ENCODE assay signal across 8 cellular contexts in genomic region chr19:52993342-52994178, GRCh38. TPM values are rescaled to one million over a fixed set of nuclear protein-coding genes. Genes with fewer than 3 reads are reported as not detected.
A peak's percentile ranks its signal among the peaks of the same experiment; 100 is the strongest.
DNase-seq lines count a peak whose midpoint lies in the region; ATAC-seq and TF ChIP-seq lines count a peak whose summit lies in the region.

No MANE protein-coding gene starts in this region.

- peak overlapping the region; percentile 79 for H3K4me3 Mint-ChIP-seq in activated CD8-positive, alpha-beta T cell treated with anti-CD3 and anti-CD28 coated beads, Interleukin-2, amount 10 ng/mL, durations not matched to agents 7 days and 5 days

- H3K36me3 Mint-ChIP-seq in activated CD8-positive, alpha-beta T cell treated with anti-CD3 and anti-CD28 coated beads, Interleukin-2, amount 10 ng/mL, durations not matched to agents 7 days and 5 days (ENCODE audit: low read depth), result peaks cover 7% of the 10 kb centered on the region

- peaks cover 16% of the 10 kb centered on the region for H3K9me3 Mint-ChIP-seq in activated CD8-positive, alpha-beta T cell treated with anti-CD3 and anti-CD28 coated beads, Interleukin-2, amount 10 ng/mL, durations not matched to agents 7 days and 5 days (ENCODE audit: insufficient read depth)

- H3K36me3 ChIP-seq in DND-41 (ENCODE audit: insufficient read depth, low read length) (no peaks in the 10 kb centered on the region), duodenal mucosa (ENCODE audit: control insufficient read depth in 1 of 2, insufficient read depth in 2 of 2, low read length in 2 of 2) (no peaks in the 10 kb centered on the region), lung (ENCODE audit: control insufficient read depth in 2 of 2, insufficient read depth in 2 of 2, low read length in 2 of 2) (no peaks in the 10 kb centered on the region)

- H3K4me1 Mint-ChIP-seq in activated CD8-positive, alpha-beta T cell treated with anti-CD3 and anti-CD28 coated beads, Interleukin-2, amount 10 ng/mL, durations not matched to agents 7 days and 5 days (ENCODE audit: low read depth), result peaks cover 15% of the 10 kb centered on the region

- no peaks in the 10 kb centered on the region for H3K27me3 ChIP-seq in DND-41 (ENCODE audit: insufficient read depth, low read length, poor library complexity)
- H3K27me3 ChIP-seq in duodenal mucosa (ENCODE audit: control insufficient read depth in 1 of 2, insufficient read depth in 2 of 2, low read length in 2 of 2), result no peaks in the 10 kb centered on the region
- no peaks in the 10 kb centered on the region for H3K27me3 ChIP-seq in lung (ENCODE audit: control insufficient read depth, insufficient read depth)

- ATAC-seq in DND-41 (ENCODE audit: insufficient read depth, low read depth) (peak; percentile 84), lung (ENCODE audit: insufficient read depth, low FRiP score) (peak; percentile 86), HG02870 (IDR thresholded peaks at IDR 0.05; ENCODE audit: unreplicated experiment) (no peak)
- ATAC-seq in activated CD8-positive, alpha-beta T cell treated with anti-CD3 and anti-CD28 coated beads, Interleukin-2, amount 10 ng/mL, durations not matched to agents 7 days and 5 days, result peak; percentile 90

- H3K27ac ChIP-seq in DND-41 (ENCODE audit: low read length) (peak overlapping the region; percentile 62; the same call in 1 of the 2 replicates), duodenal mucosa (ENCODE audit: low read depth, low read length) (no peak overlapping the region), lung (ENCODE audit: low read depth in 1 of 2, low read length in 1 of 2) (peak overlapping the region; percentile 65 to 68)

- H3K4me2 ChIP-seq in DND-41 (ENCODE audit: insufficient read depth, low read length), result peak overlapping the region; percentile 99

- POLR2A ChIA-PET in activated CD8-positive, alpha-beta T cell treated with anti-CD3 and anti-CD28 coated beads, Interleukin-2, amount 10 ng/mL, durations not matched to agents 7 days and 5 days (lab: Charles Lee), result no interaction called here

- peak overlapping the region; percentile 87 for H2AFZ ChIP-seq in DND-41 (ENCODE audit: low read depth, low read length)

- H4K20me1 ChIP-seq in DND-41 (ENCODE audit: insufficient read depth, low read length), result no peaks in the 10 kb centered on the region

- peak; percentile 37 for TF ChIP-seq CTCF in DND-41 (IDR thresholded peaks at IDR 0.05; ENCODE audit: borderline replicate concordance, extremely low read depth, low read length, poor library complexity, severe bottlenecking)
- TF ChIP-seq CTCF in lung (IDR thresholded peaks at IDR 0.05; ENCODE audit: control extremely low read depth, extremely low read depth), result no peak

- H3K79me2 ChIP-seq in DND-41 (ENCODE audit: insufficient read depth, low read length), result no peaks in the 10 kb centered on the region

- WGBS in lung, 2 donors, result 1 to 2% methylated on average over 48 to 50 of the region's 50 CpGs

- H3K9me3 ChIP-seq in DND-41 (ENCODE audit: insufficient read depth, low read length, severe bottlenecking) (no peaks in the 10 kb centered on the region), duodenal mucosa (ENCODE audit: control insufficient read depth in 1 of 2, low read length in 2 of 2) (peaks cover 0 to 2% of the 10 kb centered on the region in 2 donors), lung (ENCODE audit: control insufficient read depth in 2 of 2, insufficient read depth in 1 of 2, low read length in 1 of 2) (peaks cover 0 to 3% of the 10 kb centered on the region in 2 donors)

- DNase-seq in DND-41 (peak; percentile 85), NCI-H2227 (lab: John Stamatoyannopoulos, UW; ENCODE audit: unreplicated experiment) (peak; percentile 88), lung (ENCODE audit: low spot score) (peak; percentile 78), epidermal melanocyte (ENCODE audit: insufficient read length, low spot score) (no peak)
- DNase-seq in activated CD8-positive, alpha-beta T cell treated with anti-CD3 and anti-CD28 coated beads, Interleukin-2, amount 10 ng/mL, durations not matched to agents 7 days and 5 days, result peak; percentile 86
- DNase-seq in stimulated activated CD4-positive, alpha-beta T cell treated with anti-CD3 and anti-CD28 coated beads, Interleukin-4, amount 100 ng/mL, for 24 hours, result peak; percentile 74

- H3K4me1 ChIP-seq in DND-41 (ENCODE audit: insufficient read depth, low read length) (peaks cover 20% of the 10 kb centered on the region), duodenal mucosa (ENCODE audit: control insufficient read depth in 1 of 2, insufficient read depth in 2 of 2, low read length in 2 of 2) (peaks cover 0 to 8% of the 10 kb centered on the region in 2 donors), lung (ENCODE audit: control insufficient read depth in 2 of 2, insufficient read depth in 2 of 2, low read length in 2 of 2) (peaks cover 0 to 8% of the 10 kb centered on the region in 2 donors)

- CTCF ChIA-PET in activated CD8-positive, alpha-beta T cell treated with anti-CD3 and anti-CD28 coated beads, Interleukin-2, amount 10 ng/mL, durations not matched to agents 7 days and 5 days (lab: Charles Lee), result interaction anchor here (1.0 to 1.6 kb wide), 2 partner anchors 9 to 11 kb away, joined by 4 to 5 read pairs; no protein-coding TSS in a partner anchor

- H3K9ac ChIP-seq in DND-41 (ENCODE audit: low read depth, low read length) (peak overlapping the region; percentile 58), duodenal mucosa (ENCODE audit: low read depth in 1 of 2, low read length in 2 of 2) (peak overlapping the region; percentile 39 to 43)

- no peak overlapping the region for H3K27ac Mint-ChIP-seq in activated CD8-positive, alpha-beta T cell treated with anti-CD3 and anti-CD28 coated beads, Interleukin-2, amount 10 ng/mL, durations not matched to agents 7 days and 5 days

- H3K4me3 ChIP-seq in DND-41 (ENCODE audit: low read depth in 1 of 2, low read length in 2 of 2), result peak overlapping the region; percentile 53 to 76
- H3K4me3 ChIP-seq in duodenal mucosa (ENCODE audit: low read depth in 1 of 2, low read length in 2 of 2), result peak overlapping the region; percentile 66 to 70
- peak overlapping the region; percentile 45 for H3K4me3 ChIP-seq in lung

- H3K27me3 Mint-ChIP-seq in activated CD8-positive, alpha-beta T cell treated with anti-CD3 and anti-CD28 coated beads, Interleukin-2, amount 10 ng/mL, durations not matched to agents 7 days and 5 days (ENCODE audit: low read depth), result peaks cover 8% of the 10 kb centered on the region

RNA-seq across cellular contexts. Expression of gene ERVV-1, which starts 20.2 kb away (rescaled TPM):
- not detected for total RNA-seq in activated CD8-positive, alpha-beta T cell treated with anti-CD3 and anti-CD28 coated beads, Interleukin-2, amount 10 ng/mL, durations not matched to agents 7 days and 5 days
- not detected for total RNA-seq in lung
- polyA plus RNA-seq in lung, result not detected

RNA-seq across cellular contexts. Expression of gene ZNF816, which starts 30.9 kb away (rescaled TPM):
- 10 to 100 TPM; 11.2 to 12.9 TPM for total RNA-seq in activated CD8-positive, alpha-beta T cell treated with anti-CD3 and anti-CD28 coated beads, Interleukin-2, amount 10 ng/mL, durations not matched to agents 7 days and 5 days
- 10 to 100 TPM; 10.2 to 20.9 TPM for total RNA-seq in lung
- polyA plus RNA-seq in lung, result 1 to 10 TPM; 2.9 to 3.7 TPM

RNA-seq across cellular contexts. Expression of gene ERVV-2, which starts 51.0 kb away (rescaled TPM):
- not detected for total RNA-seq in activated CD8-positive, alpha-beta T cell treated with anti-CD3 and anti-CD28 coated beads, Interleukin-2, amount 10 ng/mL, durations not matched to agents 7 days and 5 days
- total RNA-seq in lung, result not detected
- polyA plus RNA-seq in lung, result not detected
